24 cellular contexts compared by ENCODE assay signal in the genomic region with DNA sequence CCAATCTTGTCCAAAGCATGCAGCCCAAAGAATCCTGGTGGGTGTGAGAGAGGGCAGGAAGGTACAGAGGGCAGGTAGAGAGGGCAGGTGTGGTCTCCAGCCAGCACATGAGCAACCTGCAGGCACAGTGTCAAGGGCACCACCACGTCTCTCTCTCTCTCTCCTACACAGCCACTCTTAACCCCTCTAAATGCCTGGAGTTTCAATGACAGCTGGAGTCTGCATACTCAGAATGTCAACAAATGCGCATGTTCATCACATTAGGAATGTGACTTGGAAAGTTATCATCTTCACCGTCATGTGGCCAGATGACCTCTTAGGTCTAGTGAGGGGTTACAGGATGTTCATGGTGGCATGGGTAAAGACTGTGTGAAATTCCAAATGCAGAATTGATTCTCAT.
"Had no signal": no experiment of that assay in that cellular context is flagged by ENCODE, and none has a peak within 500 bp of the region (broad histone marks: within the 10 kb centered on the region; RNA-seq: fewer than 3 reads in every experiment).

No MANE protein-coding gene starts in this region.

- H3K9me3 Mint-ChIP-seq: activated B cell treated with CpG ODN at 0.5 μM for 24 hours; activated CD4-positive, alpha-beta T cell treated with anti-CD3 and anti-CD28 coated beads, Interleukin-2, amount 10 ng/mL, durations not matched to agents 24 days and 14 days had no signal

- H3K9me3 ChIP-seq: Peyer's patch had no signal

- DNase-seq: activated B cell treated with CpG ODN at 0.5 μM for 24 hours; activated CD4-positive, alpha-beta T cell treated with anti-CD3 and anti-CD28 coated beads for 1 hour; activated CD4-positive, alpha-beta T cell treated with anti-CD3 and anti-CD28 coated beads, Interleukin-2, amount 10 ng/mL, durations not matched to agents 24 days and 14 days; activated CD4-positive, alpha-beta T cell treated with anti-CD3 and anti-CD28 coated beads, Interleukin-2, amount 50 U/mL, for 48 hours; activated CD8-positive, alpha-beta memory T cell treated with anti-CD3 and anti-CD28 coated beads for 24 hours; activated effector memory CD4-positive, alpha-beta T cell treated with anti-CD3 and anti-CD28 coated beads, Interleukin-2, amount 50 U/mL, for 16 hours; activated naive CD4-positive, alpha-beta T cell treated with Interleukin-2 at 50 U/mL for 16 hours; activated T-cell treated with anti-CD3 and anti-CD28 coated beads, Interleukin-2, amount 50 U/mL, for 4 hours; brain microvascular endothelial cell; KG1; NCI-H1092 treated with DMSO at 0.1 percent for 48 hours; NCI-H1417 treated with DMSO at 0.1 percent for 48 hours; NCI-H1694 treated with DMSO at 0.1 percent for 48 hours; NCI-H2029 treated with DMSO at 0.1 percent for 48 hours; NCI-H510A treated with DMSO at 0.1 percent for 48 hours; NCI-H69; NK-92 treated with Interleukin-12 subunit alpha and Interleukin-12 subunit beta, amount 100 ng/mL, for 24 hours; Peyer's patch; Right ventricle myocardium superior; T-helper 17 cell; T-helper 9 cell had no signal

- H3K4me1 ChIP-seq: Peyer's patch had no signal

- H3K27ac ChIP-seq: brain microvascular endothelial cell, cardiac muscle cell, Peyer's patch, RWPE1 had no signal

- H3K27me3 ChIP-seq: brain microvascular endothelial cell, cardiac muscle cell, Peyer's patch had no signal

- H3K36me3 Mint-ChIP-seq: activated naive CD8-positive, alpha-beta T cell had no signal

- H3K36me3 ChIP-seq: brain microvascular endothelial cell, cardiac muscle cell, Peyer's patch had no signal

- H3K4me3 ChIP-seq: cardiac muscle cell, Peyer's patch had no signal

- ATAC-seq: activated T-cell treated with anti-CD3 and anti-CD28 coated beads, Interleukin-2, amount 50 U/mL, for 4 hours; T-helper 17 cell had no signal

- H3K27me3 Mint-ChIP-seq: activated B cell treated with CpG ODN at 0.5 μM for 24 hours; activated CD4-positive, alpha-beta T cell treated with anti-CD3 and anti-CD28 coated beads, Interleukin-2, amount 10 ng/mL, durations not matched to agents 24 days and 14 days; activated naive CD8-positive, alpha-beta T cell; T-helper 17 cell had no signal

- H3K27ac Mint-ChIP-seq: activated B cell treated with CpG ODN at 0.5 μM for 24 hours; activated CD4-positive, alpha-beta T cell treated with anti-CD3 and anti-CD28 coated beads, Interleukin-2, amount 10 ng/mL, durations not matched to agents 24 days and 14 days; activated naive CD8-positive, alpha-beta T cell; T-helper 17 cell had no signal

- H3K4me3 Mint-ChIP-seq: activated B cell treated with CpG ODN at 0.5 μM for 24 hours; activated CD4-positive, alpha-beta T cell treated with anti-CD3 and anti-CD28 coated beads, Interleukin-2, amount 10 ng/mL, durations not matched to agents 24 days and 14 days; activated naive CD8-positive, alpha-beta T cell; activated T-cell treated with anti-CD3 and anti-CD28 coated beads, Interleukin-2, amount 50 U/mL, for 4 hours; T-helper 17 cell had no signal

- H3K4me1 Mint-ChIP-seq: activated B cell treated with CpG ODN at 0.5 μM for 24 hours; activated CD4-positive, alpha-beta T cell treated with anti-CD3 and anti-CD28 coated beads, Interleukin-2, amount 10 ng/mL, durations not matched to agents 24 days and 14 days; T-helper 17 cell had no signal
